ENCODE assay signal across 9 cellular contexts in the genomic region with DNA sequence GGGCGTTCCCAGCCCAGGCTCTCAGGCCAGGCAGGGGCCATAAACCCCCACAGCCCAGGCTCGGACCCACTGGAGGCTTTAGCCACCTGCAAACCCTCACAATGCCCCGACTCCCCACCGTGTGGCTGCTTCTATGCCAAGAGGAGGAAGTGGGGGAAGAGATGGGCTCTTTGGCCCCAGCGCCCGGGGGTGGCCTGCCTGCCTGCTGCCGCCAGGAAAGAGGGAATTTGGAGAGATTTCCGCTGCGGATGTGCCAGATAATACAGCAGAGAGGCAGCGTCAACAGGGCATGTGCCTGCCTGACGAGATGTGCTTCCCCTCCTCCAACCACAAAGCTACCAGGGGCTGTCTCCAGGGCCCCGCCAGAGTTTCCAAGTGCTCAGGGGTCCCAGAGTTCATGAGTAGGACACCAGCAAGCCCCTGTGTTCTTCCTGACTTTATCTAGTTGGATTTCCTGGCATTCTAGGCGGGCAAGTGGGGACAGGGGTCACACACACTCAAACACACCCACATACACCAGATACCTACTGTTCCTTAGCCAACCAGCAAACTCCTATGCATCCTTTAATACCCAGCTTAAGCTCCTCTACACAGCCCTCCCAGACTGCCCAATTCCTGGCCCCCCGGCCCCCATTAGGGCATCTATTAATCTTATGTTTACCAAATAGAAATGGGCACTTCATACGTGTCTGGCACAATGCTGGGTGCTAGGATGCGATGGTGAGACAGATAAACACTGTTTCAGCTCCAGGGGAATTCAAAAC. TPM values are rescaled to one million over a fixed set of nuclear protein-coding genes. Genes with fewer than 3 reads are reported as not detected.
DNase-seq lines count a peak whose midpoint lies in the region; ATAC-seq, FAIRE-seq and TF ChIP-seq lines count a peak whose summit lies in the region.
"Had no signal": no experiment of that assay in that cellular context is flagged by ENCODE, and none has a peak within 500 bp of the region (broad histone marks: within the 10 kb centered on the region; RNA-seq: fewer than 3 reads in every experiment).

No MANE protein-coding gene starts in this region.

- H3K4me1 ChIP-seq in astrocyte (ENCODE audit: insufficient read depth, low read length) = peaks cover 74% of the 10 kb centered on the region
- H3K4me1 ChIP-seq in HepG2 (ENCODE audit: insufficient read depth, low read length) = peaks cover 72% of the 10 kb centered on the region
- H3K4me1 ChIP-seq in testis = peaks cover 63% of the 10 kb centered on the region

- H3K9ac ChIP-seq in astrocyte (ENCODE audit: low read length) (peak overlapping the region; percentile 44), HepG2 (ENCODE audit: insufficient read depth, low read depth, low read length) (no peak overlapping the region)

- H3K4me3 ChIP-seq in astrocyte (ENCODE audit: insufficient read depth, low read depth, low read length) (no peak overlapping the region), HepG2 (replicated peaks in 1 of 3; ENCODE audit: insufficient read depth in 1 of 3, low read depth in 2 of 3, low read length in 3 of 3) (no peak overlapping the region), testis (no peak overlapping the region)

- ATAC-seq in HepG2 (no peak), HG03175 (IDR thresholded peaks at IDR 0.05; ENCODE audit: unreplicated experiment) (no peak), GM18511 (IDR thresholded peaks at IDR 0.05; ENCODE audit: unreplicated experiment) (no peak), HG02981 (IDR thresholded peaks at IDR 0.05; ENCODE audit: unreplicated experiment) (no peak)

- DNase-seq in M059J (ENCODE audit: low read depth) (peak; percentile 69), astrocyte (ENCODE audit: low read depth) (no peak), HepG2 (ENCODE audit: low spot score) (no peak), testis (peak; percentile 46), nucleus accumbens (lab: John Stamatoyannopoulos, UW) (no peak)

- no peak for TF ChIP-seq CTCF in astrocyte (IDR thresholded peaks at IDR 0.05; ENCODE audit: insufficient read depth, low read depth, low read length)
- no peak for TF ChIP-seq CTCF in HepG2 (CRISPR knock-in tag; IDR thresholded peaks at IDR 0.05)
- no peak for TF ChIP-seq CTCF in testis (IDR thresholded peaks at IDR 0.05)

- no peak overlapping the region for H3K27ac Mint-ChIP-seq in astrocyte (ENCODE audit: unreplicated experiment)

- H3K4me2 ChIP-seq in astrocyte (ENCODE audit: low read length) (peak overlapping the region; percentile 53), HepG2 (ENCODE audit: low read depth, low read length) (no peak overlapping the region)

- H3K36me3 Mint-ChIP-seq in astrocyte (ENCODE audit: low read depth, unreplicated experiment) = peaks cover 14% of the 10 kb centered on the region

- TF ChIP-seq EP300 in HepG2 (IDR thresholded peaks at IDR 0.05; ENCODE audit: low read depth in 2 of 2, low read length in 2 of 2) (no peak), HepG2 (CRISPR knock-in tag; IDR thresholded peaks at IDR 0.05; ENCODE audit: borderline replicate concordance) (no peak)

- H3K9me3 ChIP-seq in astrocyte (ENCODE audit: insufficient read depth, low read depth, low read length) (no peaks in the 10 kb centered on the region), HepG2 (ENCODE audit: low read length) (no peaks in the 10 kb centered on the region), testis (no peaks in the 10 kb centered on the region)

- TF ChIP-seq POLR2A in HepG2 (IDR thresholded peaks at IDR 0.05; ENCODE audit: insufficient read depth in 1 of 2, low read depth in 2 of 2, low read length in 2 of 2) (no peak), testis (IDR thresholded peaks at IDR 0.05) (no peak)

- H3K27me3 ChIP-seq in astrocyte (ENCODE audit: insufficient read depth, low read length) (no peaks in the 10 kb centered on the region), HepG2 (ENCODE audit: control insufficient read depth in 1 of 2, insufficient read depth in 2 of 2, low read length in 2 of 2) (no peaks in the 10 kb centered on the region), testis (no peaks in the 10 kb centered on the region)

- H3K4me1 Mint-ChIP-seq in astrocyte (ENCODE audit: low read depth, unreplicated experiment) = peaks cover 50% of the 10 kb centered on the region

- H2AFZ ChIP-seq in astrocyte (ENCODE audit: low read depth, low read length) (no peak overlapping the region), HepG2 (ENCODE audit: low read length) (no peak overlapping the region)

- TF ChIP-seq RAD21 in HepG2 (CRISPR knock-in tag; IDR thresholded peaks at IDR 0.05) = no peak

- WGBS in HepG2 (ENCODE audit: low lambda C conversion rate) = 91% methylated on average over 12 of the region's 16 CpGs
- 60 to 65% methylated on average over 11 to 16 of the region's 16 CpGs for WGBS in testis, 2 donors

- H3K36me3 ChIP-seq in astrocyte (ENCODE audit: insufficient read depth, low read length) (peaks cover 36% of the 10 kb centered on the region), HepG2 (replicated peaks in 1 of 2; ENCODE audit: control insufficient read depth in 1 of 2, insufficient read depth in 2 of 2, low read length in 2 of 2) (peaks cover 46 to 62% of the 10 kb centered on the region in 2 experiments), testis (ENCODE audit: low read depth, missing control alignments) (no peaks in the 10 kb centered on the region)

- no TSS peak for BruUV-seq in HepG2 (replicated peaks; lab: Mats Ljungman, UMichigan)

- H4K20me1 ChIP-seq in astrocyte (ENCODE audit: insufficient read depth, low read length) = peaks cover 75% of the 10 kb centered on the region
- peaks cover 62% of the 10 kb centered on the region for H4K20me1 ChIP-seq in HepG2 (ENCODE audit: insufficient read depth, low read length)

- H3K79me2 ChIP-seq in astrocyte (ENCODE audit: insufficient read depth, low read length) (peaks cover 85% of the 10 kb centered on the region), HepG2 (ENCODE audit: insufficient read depth, low read length) (peaks cover 73% of the 10 kb centered on the region)

- intact Hi-C loops in HepG2 (cut with micrococcal nuclease; ENCODE audit: unreplicated experiment) = loop anchor here (10.0 kb wide), 1 partner anchor 67 kb away; the partner anchor contains the start of gene FAM131C
- intact Hi-C loops in testis (cut with DNase I; ENCODE audit: low total_unique reads) = no loop called here

- H3K27ac ChIP-seq in astrocyte (ENCODE audit: low read depth, low read length) = peak overlapping the region; percentile 60
- no peak overlapping the region for H3K27ac ChIP-seq in HepG2 (ENCODE audit: extremely low read length, insufficient read depth, low read length)
- H3K27ac ChIP-seq in testis = peak overlapping the region; percentile 26 to 45

- peak overlapping the region; percentile 79 for H3K4me3 Mint-ChIP-seq in astrocyte (ENCODE audit: unreplicated experiment)

- POLR2A ChIA-PET in HepG2 (lab: Yijun Ruan, JAX) = no interaction called here

- no peaks in the 10 kb centered on the region for H3K27me3 Mint-ChIP-seq in astrocyte (ENCODE audit: low read depth, unreplicated experiment)

- in situ Hi-C loops in HepG2 (cut with HindIII; ENCODE audit: extremely low pct_ligation_motif_present, low pct_unique_long_range_greater_than_20kb) = no loop called here

- no peaks in the 10 kb centered on the region for H3K9me3 Mint-ChIP-seq in astrocyte (ENCODE audit: unreplicated experiment)

- no peak for FAIRE-seq in astrocyte (lab: Jason Lieb, UNC)
- no peak for FAIRE-seq in HepG2 (lab: Jason Lieb, UNC)
- FAIRE-seq: G401.6 had no signal

- CTCF ChIA-PET in HepG2 (lab: Yijun Ruan, JAX; ENCODE audit: low intra/inter-chr PET ratio, low total read pairs) = no interaction called here

TF ChIP-seq in HepG2, 621 proteins besides CTCF, POLR2A, EP300 and RAD21 (continues in another document):
- TF ChIP-seq TOPORS (CRISPR knock-in tag; IDR thresholded peaks at IDR 0.05) (no peak), SP1 (IDR thresholded peaks at IDR 0.05) (no peak), SP1 (CRISPR knock-in tag; IDR thresholded peaks at IDR 0.05) (no peak), RBFOX2 (IDR thresholded peaks at IDR 0.05; ENCODE audit: low read depth, low read length) (0 out of 2 replicates have a peak, but pooled peaks have one; percentile 43), AKAP8 (CRISPR knock-in tag; IDR thresholded peaks at IDR 0.05) (0 out of 2 replicates have a peak, but pooled peaks have one; percentile 60), ZNF562 (CRISPR knock-in tag; IDR thresholded peaks at IDR 0.05; ENCODE audit: borderline replicate concordance) (no peak)

RNA-seq across cellular contexts. Expression of gene EPHA2, which starts 14.1 kb away (rescaled TPM):
- 136 and 212 TPM in 2 replicates for total RNA-seq in M059J (2014; rRNA removed; shearing (Covaris generic))
- total RNA-seq in astrocyte (117 and 140 TPM in 2 replicates), HepG2 (2016; rRNA removed; fragmentation: Illumina TruSeq; extraction: Trizol) (15.5 and 33.6 TPM in 2 replicates), testis (10 to 100 TPM in 1 of 2 donors, 1 to 10 TPM in 1; 5.7 to 14.1 TPM)
- total RNA-seq in HepG2 (2016; cell fraction: cytosol; rRNA removed; fragmentation: Illumina TruSeq; extraction: Trizol; ENCODE audit: low read depth) = 6.7 and 7.8 TPM in 2 replicates
- 10.8 and 35.8 TPM in 2 replicates for total RNA-seq in HepG2 (2016; cell fraction: insoluble cytoplasmic fraction; rRNA removed; fragmentation: Illumina TruSeq; extraction: Trizol)
- total RNA-seq in HepG2 (2016; cell fraction: membrane; rRNA removed; fragmentation: Illumina TruSeq; extraction: Trizol) = 14.9 and 16.9 TPM in 2 replicates
- 41.9 and 47.9 TPM in 2 replicates for total RNA-seq in HepG2 (2016; cell fraction: nucleus; rRNA removed; fragmentation: Illumina TruSeq; extraction: Trizol)
- polyA plus RNA-seq in HepG2 (2011; rRNA removed) (53.6 and 62.5 TPM in 2 replicates), testis (ENCODE audit: insufficient read depth, low read depth, low replicate concordance) (5.1 TPM)
- 39.1 and 62.9 TPM in 2 replicates for polyA plus RNA-seq in HepG2 (2011; cell fraction: cytosol; rRNA removed)
- polyA plus RNA-seq in HepG2 (2011; cell fraction: nucleus; rRNA removed) = 163 and 212 TPM in 2 replicates
- polyA plus RNA-seq in HepG2 (2012) = 25.4 and 56.3 TPM in 2 replicates
- polyA plus RNA-seq in HepG2 (2016; cell fraction: cytosol; fragmentation: Illumina TruSeq; extraction: Trizol; ENCODE audit: low read depth) = 2.1 and 2.2 TPM in 2 replicates
- 11.5 and 14.9 TPM in 2 replicates for polyA plus RNA-seq in HepG2 (2016; cell fraction: insoluble cytoplasmic fraction; fragmentation: Illumina TruSeq; extraction: Trizol; ENCODE audit: low read depth)
- polyA plus RNA-seq in HepG2 (2016; cell fraction: membrane; fragmentation: Illumina TruSeq; extraction: Trizol; ENCODE audit: low read depth) = 5.7 and 6.8 TPM in 2 replicates
- 84.4 and 87.2 TPM in 2 replicates for polyA plus RNA-seq in HepG2 (2016; cell fraction: nucleus; fragmentation: Illumina TruSeq; extraction: Trizol; ENCODE audit: insufficient read depth, low read depth)
- 69.9 and 218 TPM in 2 replicates for polyA minus RNA-seq in HepG2 (2011; rRNA and poly(A)+ RNA removed; ENCODE audit: low replicate concordance)
- polyA minus RNA-seq in HepG2 (2011; cell fraction: cytosol; rRNA and poly(A)+ RNA removed) = 72.7 and 86.9 TPM in 2 replicates
- polyA minus RNA-seq in HepG2 (2011; cell fraction: nucleus; rRNA and poly(A)+ RNA removed) = 65.6 and 79.3 TPM in 2 replicates

Comparison
In these comparisons a context has a peak if more than half of its experiments do, and no peak if none do; other contexts are left out.
1. DNase-seq: peak in M059J (single experiment) and testis (single experiment); none in astrocyte (single experiment), HepG2 (single experiment) and nucleus accumbens (0 of 56).